Comparison of ENCODE assay signal across 15 cellular contexts in genomic region chr11:110113507-110113906, GRCh38. TPM values are rescaled to one million over a fixed set of nuclear protein-coding genes. Genes with fewer than 3 reads are reported as not detected.
"Had no signal": no experiment of that assay in that cellular context is flagged by ENCODE, and none has a peak within 500 bp of the region (broad histone marks: within the 10 kb centered on the region; RNA-seq: fewer than 3 reads in every experiment).

No MANE protein-coding gene starts in this region.

- H3K27me3 ChIP-seq: cardiac muscle cell, foreskin keratinocyte, stomach had no signal

- H3K9me3 ChIP-seq: lower lobe of right lung, stomach, thoracic aorta had no signal

- DNase-seq: activated CD4-positive, alpha-beta T cell treated with anti-CD3 and anti-CD28 coated beads, Interleukin-2, amount 10 ng/mL, durations not matched to agents 7 days and 5 days; activated CD4-positive, CD25-positive, alpha-beta regulatory T cell; activated CD8-positive, alpha-beta memory T cell treated with anti-CD3 and anti-CD28 coated beads for 24 hours; activated naive CD4-positive, alpha-beta T cell treated with anti-CD3 and anti-CD28 coated beads for 36 hours; foreskin keratinocyte; immature natural killer cell; lower lobe of right lung; midbrain; retina; stimulated activated CD4-positive, alpha-beta T cell treated with anti-CD3 and anti-CD28 coated beads, Interleukin-4, amount 100 ng/mL, for 4 hours; stomach had no signal

- H3K9ac ChIP-seq: parathyroid adenoma had no signal

- H3K4me1 ChIP-seq: foreskin keratinocyte, lower lobe of right lung, parathyroid adenoma had no signal

- H3K27ac ChIP-seq: cardiac muscle cell, foreskin keratinocyte, lower lobe of right lung, parathyroid adenoma, stomach, thoracic aorta had no signal

- H3K4me3 ChIP-seq: cardiac muscle cell, lower lobe of right lung, stomach, thoracic aorta had no signal

- ATAC-seq: activated T-helper 17 cell treated with anti-CD3 and anti-CD28 coated beads, Interleukin-2, amount 50 U/mL, for 72 hours; foreskin keratinocyte; lower lobe of right lung had no signal

- H3K36me3 ChIP-seq: cardiac muscle cell, thoracic aorta had no signal

RNA-seq across cellular contexts. Expression of gene ZC3H12C, which starts 20.3 kb away (rescaled TPM):
- total RNA-seq: activated naive CD4-positive, alpha-beta T cell treated with anti-CD3 and anti-CD28 coated beads for 36 hours had no signal
